1 cellular context compared by ENCODE assay signal in the genomic region with DNA sequence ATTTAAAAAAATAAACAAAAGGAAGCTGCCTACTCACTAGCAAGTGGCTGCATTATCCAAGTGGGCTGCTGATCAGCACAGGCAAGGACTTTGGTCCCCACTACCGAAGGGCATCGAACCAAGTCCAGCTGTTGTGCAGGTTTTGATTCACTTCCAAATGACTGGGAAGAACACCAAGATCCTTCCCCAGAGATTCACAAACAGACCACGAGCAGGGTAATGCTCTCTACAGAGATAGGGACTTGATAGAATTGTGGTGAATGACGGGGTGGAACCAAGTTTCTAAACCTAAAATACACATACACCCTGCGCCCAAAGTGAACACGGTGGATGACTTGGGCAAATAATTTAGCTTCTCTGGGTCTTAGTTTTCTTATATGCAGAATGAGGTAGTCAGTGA.
TF ChIP-seq lines count a peak whose summit lies in the region.

No MANE protein-coding gene starts in this region.

TF ChIP-seq in IMR-90, 13 proteins besides CTCF, POLR2A, EP300 and RAD21:
- TF ChIP-seq BHLHE40 (IDR thresholded peaks at IDR 0.05; ENCODE audit: low read depth, low read length), result no peak
